In genomic region chr15:66136948-66137347, GRCh38 we compare ENCODE assay signal across 1 cellular context.
TF ChIP-seq lines count a peak whose summit lies in the region.

No MANE protein-coding gene starts in this region.

TF ChIP-seq in A549, 52 proteins besides CTCF, POLR2A, EP300 and RAD21 (continued from another document):
- TF ChIP-seq HOXA7 (CRISPR knock-in tag; IDR thresholded peaks at IDR 0.05) (no peak), EHMT2 (IDR thresholded peaks at IDR 0.05; ENCODE audit: low read depth) (no peak), BCL3 (IDR thresholded peaks at IDR 0.05) (no peak), PBX3 (IDR thresholded peaks at IDR 0.05) (no peak), ATOH8 (CRISPR knock-in tag; IDR thresholded peaks at IDR 0.05; ENCODE audit: low read depth) (no peak)
